9 cellular contexts compared by ENCODE assay signal in genomic region chr5:112065818-112066217, GRCh38.
"Had no signal": no experiment of that assay in that cellular context is flagged by ENCODE, and none has a peak within 500 bp of the region (broad histone marks: within the 10 kb centered on the region; RNA-seq: fewer than 3 reads in every experiment).

No MANE protein-coding gene starts in this region.

- H3K4me3 ChIP-seq: GM23338 had no signal

- H3K27ac Mint-ChIP-seq: GM23338, H9, IgD-negative memory B cell had no signal

- H3K27me3 Mint-ChIP-seq: IgD-negative memory B cell had no signal

- FAIRE-seq: H1, H54, HepG2 had no signal

- H3K4me3 Mint-ChIP-seq: GM23338, H9, IgD-negative memory B cell had no signal

- ATAC-seq: GM23338, HepG2 had no signal

- H3K36me3 Mint-ChIP-seq: IgD-negative memory B cell had no signal

- H3K9me3 Mint-ChIP-seq: GM23338, H9, IgD-negative memory B cell had no signal

- H3K27ac ChIP-seq: HL-60 had no signal

- DNase-seq: H9, HCEC 1CT, KBM-7 had no signal

- H3K4me2 ChIP-seq: GM23338 had no signal
